ENCODE assay signal across 21 cellular contexts in the genomic region with DNA sequence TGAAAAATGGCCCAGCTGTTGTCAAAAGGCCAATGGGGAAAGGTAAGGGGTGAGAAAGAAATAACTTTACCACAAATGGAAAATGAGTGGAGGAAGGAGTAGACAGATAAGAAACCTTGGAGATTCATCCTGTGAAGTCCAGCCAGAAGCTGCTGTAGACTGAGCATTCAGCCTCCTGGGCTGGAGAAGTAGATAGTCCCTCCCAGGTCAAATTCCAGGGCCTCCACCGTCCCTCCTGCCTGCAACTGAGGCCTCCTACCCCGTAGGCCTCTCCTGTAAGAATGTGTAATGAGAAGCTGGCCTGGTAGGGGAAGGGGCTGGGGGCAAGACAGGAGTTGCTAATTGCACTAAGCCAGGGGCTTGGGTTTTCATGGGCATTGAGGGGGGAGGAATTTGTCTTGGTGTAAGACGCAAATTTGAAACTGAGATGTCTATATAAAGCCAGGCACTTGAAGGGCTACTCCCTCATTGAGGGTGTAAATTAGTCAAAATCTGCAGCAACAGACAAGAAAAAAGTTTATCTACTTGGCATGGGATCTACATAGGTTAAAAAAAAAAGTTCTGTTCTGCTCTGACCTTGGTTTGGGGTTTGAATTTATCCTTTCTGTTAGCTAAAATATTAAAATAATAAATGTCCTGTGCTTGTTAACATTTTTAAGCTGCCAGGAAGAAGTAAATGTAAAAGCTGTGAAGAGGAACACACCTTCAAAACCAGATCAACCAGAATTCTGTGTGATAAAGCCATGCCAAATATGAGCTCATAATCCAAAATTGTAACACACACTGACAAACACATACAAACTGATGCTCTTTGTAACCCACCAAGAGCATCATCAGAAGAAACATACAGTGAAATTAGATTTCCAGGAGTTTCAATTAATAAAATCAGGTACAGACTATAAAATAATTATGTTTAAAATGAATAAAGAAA.
A peak's percentile ranks its signal among the peaks of the same experiment; 100 is the strongest.
DNase-seq lines count a peak whose midpoint lies in the region; ATAC-seq and TF ChIP-seq lines count a peak whose summit lies in the region.
"Had no signal": no experiment of that assay in that cellular context is flagged by ENCODE, and none has a peak within 500 bp of the region (broad histone marks: within the 10 kb centered on the region; RNA-seq: fewer than 3 reads in every experiment).

No MANE protein-coding gene starts in this region.

- TF ChIP-seq CTCF in VCaP (conservative IDR thresholded peaks at IDR 0.05) (no peak), parathyroid adenoma (IDR thresholded peaks at IDR 0.05) (no peak)

- no peaks in the 10 kb centered on the region for H3K36me3 ChIP-seq in parathyroid adenoma (ENCODE audit: control insufficient read depth, insufficient read depth, low read length)
- H3K36me3 ChIP-seq: HAP-1 had no signal

- no peaks in the 10 kb centered on the region for H3K9me3 ChIP-seq in parathyroid adenoma (ENCODE audit: control insufficient read depth, low read length)

- DNase-seq in ELF-1 (ENCODE audit: low read depth, low spot score) (peak; percentile 50), iPS-NIHi7 (ENCODE audit: extremely low spot score) (peak; percentile 10), posterior cingulate gyrus (no peak), DMS 273 (lab: John Stamatoyannopoulos, UW; ENCODE audit: unreplicated experiment) (no peak)
- DNase-seq: activated CD4-positive, CD25-positive, alpha-beta regulatory T cell treated with anti-CD3 and anti-CD28 coated beads, Interleukin-2, amount 50 U/mL, for 72 hours; activated CD8-positive, alpha-beta T cell treated with anti-CD3 and anti-CD28 coated beads for 36 hours; activated gamma-delta T cell; activated T-cell treated with anti-CD3 and anti-CD28 coated beads for 4 hours; C1 segment of cervical spinal cord; DMS 273 treated with DMSO at 0.1 percent for 48 hours; head of caudate nucleus; KBM-7; NCI-H774; SHP77; stimulated activated CD4-positive, alpha-beta T cell treated with anti-CD3 and anti-CD28 coated beads, Interleukin-2, amount 100 ng/mL, for 48 hours; stimulated activated naive CD8-positive, alpha-beta T cell treated with anti-CD3 and anti-CD28 coated beads, Interleukin-15, amount 100 ng/mL, for 72 hours had no signal

- H3K4me3 ChIP-seq in parathyroid adenoma (ENCODE audit: low read depth, low read length), result no peak overlapping the region
- H3K4me3 ChIP-seq: coronary artery, HAP-1 had no signal

- peak overlapping the region; percentile 39 for H3K27ac ChIP-seq in VCaP
- H3K27ac ChIP-seq in parathyroid adenoma, result no peak overlapping the region
- H3K27ac ChIP-seq: coronary artery had no signal

- no peak overlapping the region for H3K4me2 ChIP-seq in parathyroid adenoma (ENCODE audit: low read length)

- ATAC-seq in GM21526 (IDR thresholded peaks at IDR 0.05; ENCODE audit: low FRiP score, unreplicated experiment), result no peak
- ATAC-seq: activated CD8-positive, alpha-beta T cell treated with anti-CD3 and anti-CD28 coated beads for 36 hours; stimulated activated naive CD8-positive, alpha-beta T cell treated with anti-CD3 and anti-CD28 coated beads, Interleukin-15, amount 100 ng/mL, for 72 hours had no signal

- peak overlapping the region; percentile 28 for H2AFZ ChIP-seq in parathyroid adenoma

- peaks cover 11% of the 10 kb centered on the region for H3K4me1 ChIP-seq in parathyroid adenoma

- H3K9ac ChIP-seq in parathyroid adenoma, result no peak overlapping the region

- H3K79me2 ChIP-seq in parathyroid adenoma, result no peaks in the 10 kb centered on the region

- intact Hi-C loops in posterior cingulate gyrus (cut with DNase I), result no loop called here

- H3K27me3 ChIP-seq in parathyroid adenoma (ENCODE audit: control insufficient read depth, insufficient read depth, low read length), result no peaks in the 10 kb centered on the region

Comparison
In these comparisons a context has a peak if more than half of its experiments do, and no peak if none do; other contexts are left out.
1. DNase-seq: peak in ELF-1 (single experiment) and iPS-NIHi7 (single experiment); none in posterior cingulate gyrus (0 of 10) and DMS 273 (single experiment).